In the genomic region with DNA sequence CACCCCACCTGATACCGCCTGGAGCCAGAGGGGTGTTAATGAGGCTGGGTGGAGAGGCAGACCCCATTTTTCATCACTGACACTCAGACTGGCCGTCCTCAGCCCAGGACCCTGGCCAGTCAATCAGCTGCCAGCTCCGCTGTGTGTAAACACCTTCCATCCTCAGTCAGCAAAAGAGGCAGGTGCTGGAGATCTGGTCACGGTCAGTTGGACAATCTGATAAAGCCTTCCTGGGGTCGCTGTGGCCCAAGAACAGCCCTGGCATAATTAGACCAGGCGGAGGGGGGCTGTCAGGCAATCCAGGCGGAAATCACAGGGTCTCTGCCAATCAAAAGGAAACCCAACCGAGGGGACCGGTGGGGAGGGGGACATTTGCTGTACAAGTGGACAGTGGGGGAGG, we compare ENCODE assay signal across 25 cellular contexts.
DNase-seq lines count a peak whose midpoint lies in the region; ATAC-seq and TF ChIP-seq lines count a peak whose summit lies in the region.
"Had no signal": no experiment of that assay in that cellular context is flagged by ENCODE, and none has a peak within 500 bp of the region (broad histone marks: within the 10 kb centered on the region; RNA-seq: fewer than 3 reads in every experiment).

No MANE protein-coding gene starts in this region.

- no peak overlapping the region for H3K27ac ChIP-seq in neural progenitor cell
- H3K27ac ChIP-seq: coronary artery, esophagus squamous epithelium, Peyer's patch, sigmoid colon had no signal

- CTCF ChIA-PET in WTC11 (lab: Charles Lee): no interaction called here

- H3K4me2 ChIP-seq in neural progenitor cell: no peak overlapping the region
- H3K4me2 ChIP-seq: A549 had no signal

- H3K9me3 Mint-ChIP-seq in neural progenitor cell: no peaks in the 10 kb centered on the region
- H3K9me3 Mint-ChIP-seq in WTC11: no peaks in the 10 kb centered on the region
- H3K9me3 Mint-ChIP-seq: activated naive CD4-positive, alpha-beta T cell treated with anti-CD3 and anti-CD28 coated beads, Interleukin-2, amount 50 U/mL, for 72 hours; stimulated activated memory B cell treated with anti-CD40 and anti-IgM and Interleukin-4, amounts not matched to agents 10 μg/mL and 1 μg/mL and 100 μg/mL, for 72 hours; T-helper 1 cell treated with Interleukin-12 subunit alpha and Interleukin-12 subunit beta and Interleukin-4 antibody, amounts not matched to agents 30 μg/mL and 1 μg/mL, for 36 hours had no signal

- H3K36me3 ChIP-seq in neural progenitor cell: no peaks in the 10 kb centered on the region
- H3K36me3 ChIP-seq: esophagus squamous epithelium, Peyer's patch, sigmoid colon had no signal

- no peaks in the 10 kb centered on the region for H4K20me1 ChIP-seq in neural progenitor cell (ENCODE audit: low read depth)

- POLR2A ChIA-PET in WTC11 (lab: Charles Lee): interaction anchor here (0.6 kb wide), 1 partner anchor 943 kb away, joined by 9 read pairs; no protein-coding TSS in a partner anchor

- DNase-seq in NCI-H510A treated with DMSO at 0.1 percent for 48 hours (lab: John Stamatoyannopoulos, UW): peak; percentile 10
- no peak for DNase-seq in NCI-H510A (lab: John Stamatoyannopoulos, UW)
- DNase-seq in NCI-H2081 treated with DMSO at 0.1 percent for 48 hours (lab: John Stamatoyannopoulos, UW): peak; percentile 24
- DNase-seq in SK-N-DZ (ENCODE audit: low spot score): peak; percentile 69
- DNase-seq in neural progenitor cell (ENCODE audit: low spot score): peak; percentile 33
- DNase-seq in WTC11 (ENCODE audit: low spot score): no peak
- DNase-seq in T1000 (lab: John Stamatoyannopoulos, UW): no peak
- DNase-seq in kidney glomerular epithelial cell (lab: John Stamatoyannopoulos, UW): no peak
- DNase-seq: activated CD8-positive, alpha-beta T cell treated with anti-CD3 and anti-CD28 coated beads, Interleukin-2, amount 10 ng/mL, durations not matched to agents 7 days and 5 days; esophagus squamous epithelium; KBM-7; NCI-H187; NCI-H446; Peyer's patch; posterior cingulate gyrus; sigmoid colon; stimulated activated CD4-positive, alpha-beta T cell treated with anti-CD3 and anti-CD28 coated beads, Interleukin-4, amount 100 ng/mL, for 4 hours; substantia nigra had no signal

- H3K4me1 Mint-ChIP-seq in neural progenitor cell (peaks cover 43% of the 10 kb centered on the region), WTC11 (peaks cover 2% of the 10 kb centered on the region; the same call in 1 of the 2 replicates)
- H3K4me1 Mint-ChIP-seq: stimulated activated memory B cell treated with anti-CD40 and anti-IgM and Interleukin-4, amounts not matched to agents 10 μg/mL and 1 μg/mL and 100 μg/mL, for 72 hours had no signal

- no peaks in the 10 kb centered on the region for H3K79me2 ChIP-seq in neural progenitor cell (ENCODE audit: low read depth)

- peaks cover 13% of the 10 kb centered on the region for H3K27me3 Mint-ChIP-seq in neural progenitor cell (ENCODE audit: insufficient read depth, low read depth)
- H3K27me3 Mint-ChIP-seq in WTC11 (ENCODE audit: low read depth): no peaks in the 10 kb centered on the region
- H3K27me3 Mint-ChIP-seq: stimulated activated memory B cell treated with anti-CD40 and anti-IgM and Interleukin-4, amounts not matched to agents 10 μg/mL and 1 μg/mL and 100 μg/mL, for 72 hours; type B pancreatic cell had no signal

- H3K4me3 ChIP-seq in neural progenitor cell: no peak overlapping the region
- H3K4me3 ChIP-seq: A549, coronary artery, esophagus squamous epithelium, Peyer's patch, sigmoid colon had no signal

- no peaks in the 10 kb centered on the region for H3K27me3 ChIP-seq in neural progenitor cell
- H3K27me3 ChIP-seq: esophagus squamous epithelium, Peyer's patch, sigmoid colon had no signal

- peak overlapping the region; percentile 19 for H3K4me3 Mint-ChIP-seq in neural progenitor cell
- no peak overlapping the region for H3K4me3 Mint-ChIP-seq in WTC11
- H3K4me3 Mint-ChIP-seq: activated CD8-positive, alpha-beta T cell treated with anti-CD3 and anti-CD28 coated beads, Interleukin-2, amount 10 ng/mL, durations not matched to agents 7 days and 5 days; stimulated activated memory B cell treated with anti-CD40 and anti-IgM and Interleukin-4, amounts not matched to agents 10 μg/mL and 1 μg/mL and 100 μg/mL, for 72 hours; T-helper 1 cell treated with Interleukin-12 subunit alpha and Interleukin-12 subunit beta and Interleukin-4 antibody, amounts not matched to agents 30 μg/mL and 1 μg/mL, for 36 hours; type B pancreatic cell had no signal

- no peak for ATAC-seq in WTC11
- ATAC-seq: A549; activated CD8-positive, alpha-beta T cell treated with anti-CD3 and anti-CD28 coated beads, Interleukin-2, amount 10 ng/mL, durations not matched to agents 7 days and 5 days; activated naive CD4-positive, alpha-beta T cell treated with anti-CD3 and anti-CD28 coated beads, Interleukin-2, amount 50 U/mL, for 72 hours; HCT116; stimulated activated memory B cell treated with anti-CD40 and anti-IgM and Interleukin-4, amounts not matched to agents 10 μg/mL and 1 μg/mL and 100 μg/mL, for 72 hours had no signal

- H3K36me3 Mint-ChIP-seq in neural progenitor cell (no peaks in the 10 kb centered on the region), WTC11 (no peaks in the 10 kb centered on the region)
- H3K36me3 Mint-ChIP-seq: activated naive CD4-positive, alpha-beta T cell treated with anti-CD3 and anti-CD28 coated beads, Interleukin-2, amount 50 U/mL, for 72 hours; type B pancreatic cell had no signal

- no peaks in the 10 kb centered on the region for H3K9me3 ChIP-seq in neural progenitor cell (ENCODE audit: low read depth)
- H3K9me3 ChIP-seq: A549, esophagus squamous epithelium, Peyer's patch, sigmoid colon had no signal

- no peak overlapping the region for H3K9ac ChIP-seq in neural progenitor cell

- H2AFZ ChIP-seq in neural progenitor cell (replicated peaks): no peak overlapping the region

- H3F3A ChIP-seq in neural progenitor cell (ENCODE audit: low read depth): no peaks in the 10 kb centered on the region

- peaks cover 16% of the 10 kb centered on the region for H3K4me1 ChIP-seq in neural progenitor cell
- H3K4me1 ChIP-seq: Peyer's patch, sigmoid colon had no signal

- H3K27ac Mint-ChIP-seq in neural progenitor cell: peak overlapping the region; percentile 20
- no peak overlapping the region for H3K27ac Mint-ChIP-seq in WTC11
- H3K27ac Mint-ChIP-seq: activated CD8-positive, alpha-beta T cell treated with anti-CD3 and anti-CD28 coated beads, Interleukin-2, amount 10 ng/mL, durations not matched to agents 7 days and 5 days; activated naive CD4-positive, alpha-beta T cell treated with anti-CD3 and anti-CD28 coated beads, Interleukin-2, amount 50 U/mL, for 72 hours; stimulated activated memory B cell treated with anti-CD40 and anti-IgM and Interleukin-4, amounts not matched to agents 10 μg/mL and 1 μg/mL and 100 μg/mL, for 72 hours; T-helper 1 cell treated with Interleukin-12 subunit alpha and Interleukin-12 subunit beta and Interleukin-4 antibody, amounts not matched to agents 30 μg/mL and 1 μg/mL, for 36 hours; type B pancreatic cell had no signal

- no peak for TF ChIP-seq CTCF in neural progenitor cell (IDR thresholded peaks at IDR 0.05)
- no peak for TF ChIP-seq CTCF in WTC11 (IDR thresholded peaks at IDR 0.05)

TF ChIP-seq in WTC11, 78 proteins besides CTCF, POLR2A, EP300 and RAD21 (continues in another document):
- TF ChIP-seq ZNF512 (CRISPR knock-in tag; IDR thresholded peaks at IDR 0.05; ENCODE audit: borderline replicate concordance) (no peak), TEAD1 (CRISPR knock-in tag; IDR thresholded peaks at IDR 0.05) (no peak), ZNF532 (CRISPR knock-in tag; IDR thresholded peaks at IDR 0.05; ENCODE audit: borderline replicate concordance) (no peak), ZNF232 (CRISPR knock-in tag; IDR thresholded peaks at IDR 0.05) (no peak), ZNF138 (CRISPR knock-in tag; conservative IDR thresholded peaks at IDR 0.05) (no peak)

Comparison
In these comparisons a context has a peak if more than half of its experiments do, and no peak if none do; other contexts are left out.
1. DNase-seq: peak in NCI-H510A treated with DMSO at 0.1 percent for 48 hours (single experiment), NCI-H2081 treated with DMSO at 0.1 percent for 48 hours (single experiment), SK-N-DZ (single experiment) and neural progenitor cell (single experiment); none in NCI-H510A (single experiment), WTC11 (single experiment), T1000 (single experiment) and kidney glomerular epithelial cell (single experiment).